6 cellular contexts compared by ENCODE assay signal in genomic region chr1:100801256-100801655, GRCh38.
A peak's percentile ranks its signal among the peaks of the same experiment; 100 is the strongest.
DNase-seq lines count a peak whose midpoint lies in the region; ATAC-seq, FAIRE-seq and TF ChIP-seq lines count a peak whose summit lies in the region.
"Not testable (repeated sequence)": the region's sequence is repeated elsewhere in the genome, so short reads cannot be mapped to it uniquely, and the experiment has no call there.

No MANE protein-coding gene starts in this region.

- not testable (repeated sequence) for H3K4me3 ChIP-seq in HEK293 (ENCODE audit: low read depth, low read length); OCI-LY7 (ENCODE audit: low read depth, low read length, poor library complexity, severe bottlenecking); K562

- H3K36me3 ChIP-seq in HEK293 (ENCODE audit: control insufficient read depth in 2 of 2, insufficient read depth in 1 of 2, low read length in 2 of 2); OCI-LY7 (ENCODE audit: insufficient read depth, low read length); K562 (ENCODE audit: control insufficient read depth, insufficient read depth, low read length): not testable (repeated sequence)

- H3K27me3 ChIP-seq in K562 (ENCODE audit: control insufficient read depth in 2 of 2, insufficient read depth in 2 of 2, low read length in 2 of 2), result not testable (repeated sequence)

- not testable (repeated sequence) for H3K9ac ChIP-seq in K562 (ENCODE audit: insufficient read depth in 1 of 2, low read depth in 2 of 2, low read length in 2 of 2)

- POLR2A ChIA-PET in HEK293 (lab: Yijun Ruan, JAX); OCI-LY7 (lab: Charles Lee); K562 (lab: Yijun Ruan, JAX): not testable (repeated sequence)

- DNase-seq in DMS53 (lab: John Stamatoyannopoulos, UW) (peak; percentile 28), NCI-H226 (peak; percentile 9), NCI-H69 (lab: John Stamatoyannopoulos, UW) (peak; percentile 5), OCI-LY7 (ENCODE audit: low spot score) (peak; percentile 14)
- DNase-seq in K562 (ENCODE audit: extremely low read depth in 1 of 4, low spot score in 3 of 4), result not testable (repeated sequence)

- not testable (repeated sequence) for TF ChIP-seq RAD21 in K562 (CRISPR knock-in tag; conservative IDR thresholded peaks at IDR 0.05 in 1 of 2, IDR thresholded peaks at IDR 0.05 in 1 of 2)

- H3K79me2 ChIP-seq in OCI-LY7 (ENCODE audit: insufficient read depth, low read depth, low read length); K562 (ENCODE audit: control insufficient read depth, insufficient read depth, low read length): not testable (repeated sequence)

- not testable (repeated sequence) for FAIRE-seq in K562 (lab: Jason Lieb, UNC)

- not testable (repeated sequence) for H3K4me1 ChIP-seq in HEK293 (ENCODE audit: control insufficient read depth, insufficient read depth, low read length); OCI-LY7 (ENCODE audit: insufficient read depth, low read length, poor library complexity, severe bottlenecking); K562 (replicated peaks in 1 of 2; ENCODE audit: control insufficient read depth in 2 of 2, insufficient read depth in 2 of 2, low read length in 2 of 2)

- not testable (repeated sequence) for H3K9me2 ChIP-seq in OCI-LY7 (ENCODE audit: insufficient read depth, low read length)

- in situ Hi-C loops in K562 (cut with MboI), result not testable (repeated sequence)

- H3K4me2 ChIP-seq in OCI-LY7 (ENCODE audit: low read length); K562 (ENCODE audit: insufficient read depth, low read length): not testable (repeated sequence)

- not testable (repeated sequence) for TF ChIP-seq POLR2A in K562 (conservative IDR thresholded peaks at IDR 0.05)

- CTCF ChIA-PET in HEK293 (lab: Yijun Ruan, JAX); OCI-LY7 (lab: Charles Lee; ENCODE audit: unreplicated experiment); K562 (lab: Yijun Ruan, JAX; ENCODE audit: low intra/inter-chr PET ratio): not testable (repeated sequence)

- not testable (repeated sequence) for TF ChIP-seq EP300 in K562 (IDR thresholded peaks at IDR 0.05; ENCODE audit: low read length)

- not testable (repeated sequence) for H3K27ac ChIP-seq in HEK293 (ENCODE audit: extremely low read depth, low read depth, low read length); OCI-LY7 (ENCODE audit: low read depth, low read length, poor library complexity, severe bottlenecking); K562 (ENCODE audit: extremely low read depth, low read depth, low read length)

- TF ChIP-seq CTCF in HEK293 (tag by site-specific recombination; IDR thresholded peaks at IDR 0.05); OCI-LY7 (conservative IDR thresholded peaks at IDR 0.05; ENCODE audit: low read length); K562 (IDR thresholded peaks at IDR 0.05 in 2 of 3, conservative IDR thresholded peaks at IDR 0.05 in 1 of 3; ENCODE audit: insufficient read depth in 2 of 3, low read depth in 1 of 3, low read length in 3 of 3): not testable (repeated sequence)

- BruUV-seq in OCI-LY7 (replicated peaks; lab: Mats Ljungman, UMichigan); K562 (replicated peaks; lab: Mats Ljungman, UMichigan): not testable (repeated sequence)

- H4K20me1 ChIP-seq in OCI-LY7 (ENCODE audit: insufficient read depth, low read length); K562 (replicated peaks; ENCODE audit: control insufficient read depth, insufficient read depth, low read length): not testable (repeated sequence)

- not testable (repeated sequence) for H2AFZ ChIP-seq in OCI-LY7 (ENCODE audit: low read length); K562 (ENCODE audit: low read depth, low read length)

- intact Hi-C loops in OCI-LY7 (cut with micrococcal nuclease; ENCODE audit: unreplicated experiment); K562 (cut with micrococcal nuclease): not testable (repeated sequence)

- not testable (repeated sequence) for H3K9me1 ChIP-seq in K562 (ENCODE audit: control insufficient read depth, insufficient read depth, low read length)

- not testable (repeated sequence) for ATAC-seq in K562

- WGBS in K562 (ENCODE audit: insufficient coverage, low coverage, missing lambda C conversion rate), result 63% methylated on average over 4 of the region's 4 CpGs

- H3K9me3 ChIP-seq in HEK293 (ENCODE audit: control insufficient read depth, insufficient read depth, low read depth, low read length); OCI-LY7 (ENCODE audit: low read length); K562 (replicated peaks; ENCODE audit: control insufficient read depth, insufficient read depth, low read depth, low read length): not testable (repeated sequence)

TF ChIP-seq in HEK293, 187 proteins besides CTCF, POLR2A, EP300 and RAD21:
- TF ChIP-seq SETDB1 (IDR thresholded peaks at IDR 0.05; ENCODE audit: insufficient read length, low read length), result peak; percentile 50
TF ChIP-seq in HEK293: peak in this region for 1; not testable (repeated sequence) for 186.

TF ChIP-seq in K562, 482 proteins besides CTCF, POLR2A, EP300 and RAD21:
- TF ChIP-seq CBX5 (IDR thresholded peaks at IDR 0.05; ENCODE audit: borderline replicate concordance, low read depth), result peak; percentile 74
- peak; percentile 58; the same call in 1 of the 2 replicates for TF ChIP-seq ETV1 (tag; conservative IDR thresholded peaks at IDR 0.05; ENCODE audit: low read depth)
- 0 out of 4 replicates have a peak, but pooled peaks of 1 of the 2 experiments have one; percentile 36 for TF ChIP-seq TRIM24 (IDR thresholded peaks at IDR 0.05)
